ENCODE assay signal across 19 cellular contexts in genomic region chr1:202815120-202815519, GRCh38. TPM values are rescaled to one million over a fixed set of nuclear protein-coding genes. Genes with fewer than 3 reads are reported as not detected.
"Had no signal": no experiment of that assay in that cellular context is flagged by ENCODE, and none has a peak within 500 bp of the region (broad histone marks: within the 10 kb centered on the region; RNA-seq: fewer than 3 reads in every experiment).

No MANE protein-coding gene starts in this region.

- H3K27ac Mint-ChIP-seq: dendritic cell treated with granulocyte-macrophage colony-stimulating factor and Interleukin-4, amounts not matched to agents 40 ng/mL and 50 ng/mL, for 4 days; effector memory CD8-positive, alpha-beta T cell had no signal

- H3K27me3 ChIP-seq: body of pancreas, sigmoid colon, suprapubic skin had no signal

- H3K36me3 ChIP-seq: sigmoid colon, suprapubic skin had no signal

- H3K4me3 ChIP-seq: body of pancreas, lung, psoas muscle, sigmoid colon, suprapubic skin had no signal

- H3K9me3 ChIP-seq: body of pancreas, psoas muscle, sigmoid colon, suprapubic skin had no signal

- DNase-seq: activated CD4-positive, alpha-beta T cell treated with anti-CD3 and anti-CD28 coated beads, Interleukin-2, amount 50 U/mL, for 4 hours; activated naive CD4-positive, alpha-beta T cell treated with anti-CD3 and anti-CD28 coated beads, Interleukin-2, amount 50 U/mL, for 16 hours; activated T-cell treated with anti-CD3 and anti-CD28 coated beads, Interleukin-2, amount 50 U/mL, for 1 hour; body of pancreas; cerebellar nuclear complex; effector memory CD8-positive, alpha-beta T cell; kidney glomerular epithelial cell; naive thymus-derived CD8-positive, alpha-beta T cell; occipital lobe; psoas muscle; sigmoid colon; stimulated activated CD4-positive, alpha-beta T cell treated with anti-CD3 and anti-CD28 coated beads, Interleukin-4, amount 100 ng/mL, for 1 hour; stimulated activated CD8-positive, alpha-beta memory T cell treated with anti-CD3 and anti-CD28 coated beads, Interleukin-4, amount 100 ng/mL, for 48 hours; stimulated activated naive CD8-positive, alpha-beta T cell treated with anti-CD3 and anti-CD28 coated beads, Interleukin-15, Interleukin-2, amounts not matched to agents 100 U/mL and 50 U/mL, for 24 hours; T-helper 1 cell had no signal

- H3K27ac ChIP-seq: body of pancreas, psoas muscle, sigmoid colon, suprapubic skin had no signal

- H3K4me3 Mint-ChIP-seq: dendritic cell treated with granulocyte-macrophage colony-stimulating factor and Interleukin-4, amounts not matched to agents 40 ng/mL and 50 ng/mL, for 4 days; effector memory CD8-positive, alpha-beta T cell; naive thymus-derived CD8-positive, alpha-beta T cell had no signal

- H3K36me3 Mint-ChIP-seq: naive thymus-derived CD8-positive, alpha-beta T cell had no signal

- ATAC-seq: activated CD4-positive, CD25-positive, alpha-beta regulatory T cell treated with anti-CD3 and anti-CD28 coated beads, Interleukin-2, amount 50 U/mL, for 24 hours; body of pancreas; effector memory CD8-positive, alpha-beta T cell; naive thymus-derived CD8-positive, alpha-beta T cell; psoas muscle; stimulated activated naive CD8-positive, alpha-beta T cell treated with anti-CD3 and anti-CD28 coated beads, Interleukin-15, Interleukin-2, amounts not matched to agents 100 U/mL and 50 U/mL, for 24 hours had no signal

RNA-seq across cellular contexts. Expression of gene PCAT6, which starts 4.4 kb away (rescaled TPM):
- total RNA-seq: body of pancreas, occipital lobe, sigmoid colon had no signal
